ENCODE assay signal across 18 cellular contexts in the genomic region with DNA sequence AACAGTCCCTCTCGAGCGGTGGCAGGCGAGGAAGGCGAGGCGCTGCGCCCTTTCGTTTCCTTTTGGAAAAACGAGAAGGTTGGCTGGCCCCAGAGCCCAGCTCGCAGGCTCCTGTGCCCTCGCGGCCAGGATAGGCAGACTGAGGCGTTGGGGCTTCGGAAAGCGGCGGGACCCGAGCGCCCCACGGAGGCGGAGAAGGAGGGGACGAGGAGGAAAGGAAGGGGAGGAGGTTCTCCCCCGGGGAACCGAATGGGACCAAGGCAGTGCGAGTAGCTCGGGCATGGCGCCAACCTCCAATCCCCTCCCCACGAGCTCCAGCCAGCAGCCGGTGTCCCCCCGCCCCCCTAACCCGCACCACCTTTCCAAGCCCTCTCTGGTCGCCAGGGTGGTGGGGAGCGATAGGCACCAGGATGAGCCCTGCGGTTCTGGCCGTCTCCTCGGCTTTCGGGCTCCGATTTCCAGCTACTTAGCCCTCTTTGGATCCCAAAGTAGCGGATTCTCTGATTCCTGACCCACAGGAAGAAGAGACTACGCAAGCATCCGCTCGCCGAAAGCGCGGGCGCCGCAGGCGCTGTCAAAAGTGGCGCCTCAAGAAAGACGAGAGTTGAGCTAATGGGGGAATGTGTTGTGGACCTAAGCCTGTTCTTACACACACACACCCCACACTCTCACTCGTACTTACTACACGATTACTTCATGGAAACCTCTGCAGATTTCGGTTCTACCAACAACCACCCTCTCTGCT. TPM values are rescaled to one million over a fixed set of nuclear protein-coding genes. Genes with fewer than 3 reads are reported as not detected.
DNase-seq lines count a peak whose midpoint lies in the region; ATAC-seq and TF ChIP-seq lines count a peak whose summit lies in the region.
"Had no signal": no experiment of that assay in that cellular context is flagged by ENCODE, and none has a peak within 500 bp of the region (broad histone marks: within the 10 kb centered on the region; RNA-seq: fewer than 3 reads in every experiment).

No MANE protein-coding gene starts in this region.

- H3K9me3 Mint-ChIP-seq in activated naive CD8-positive, alpha-beta T cell treated with anti-CD3 and anti-CD28 coated beads, Interleukin-2, amount 10 ng/mL, durations not matched to agents 7 days and 5 days: peaks cover 2% of the 10 kb centered on the region
- no peaks in the 10 kb centered on the region for H3K9me3 Mint-ChIP-seq in activated naive CD8-positive, alpha-beta T cell treated with anti-CD3 and anti-CD28 coated beads, Interleukin-2, amount 50 U/mL, for 24 hours

- peaks cover 40% of the 10 kb centered on the region for H3K27me3 Mint-ChIP-seq in activated naive CD8-positive, alpha-beta T cell treated with anti-CD3 and anti-CD28 coated beads, Interleukin-2, amount 10 ng/mL, durations not matched to agents 7 days and 5 days
- H3K27me3 Mint-ChIP-seq in activated naive CD8-positive, alpha-beta T cell treated with anti-CD3 and anti-CD28 coated beads, Interleukin-2, amount 50 U/mL, for 24 hours: peaks cover 39% of the 10 kb centered on the region

- H3K36me3 ChIP-seq in stomach: no peaks in the 10 kb centered on the region

- peaks cover 0 to 14% (median 6%) of the 10 kb centered on the region in 4 donors for H3K4me1 ChIP-seq in stomach
- H3K4me1 ChIP-seq: Caco-2 had no signal

- peak overlapping the region; percentile 34 for H3K27ac Mint-ChIP-seq in activated naive CD8-positive, alpha-beta T cell treated with anti-CD3 and anti-CD28 coated beads, Interleukin-2, amount 10 ng/mL, durations not matched to agents 7 days and 5 days
- no peak overlapping the region for H3K27ac Mint-ChIP-seq in activated naive CD8-positive, alpha-beta T cell treated with anti-CD3 and anti-CD28 coated beads, Interleukin-2, amount 50 U/mL, for 24 hours

- no peak for TF ChIP-seq EP300 in stomach (IDR thresholded peaks at IDR 0.05)

- H3K27me3 ChIP-seq in stomach: peaks cover 14 to 85% (median 60%) of the 10 kb centered on the region in 3 donors

- H3K4me1 Mint-ChIP-seq in activated naive CD8-positive, alpha-beta T cell treated with anti-CD3 and anti-CD28 coated beads, Interleukin-2, amount 10 ng/mL, durations not matched to agents 7 days and 5 days: no peaks in the 10 kb centered on the region
- peaks cover 2% of the 10 kb centered on the region for H3K4me1 Mint-ChIP-seq in activated naive CD8-positive, alpha-beta T cell treated with anti-CD3 and anti-CD28 coated beads, Interleukin-2, amount 50 U/mL, for 24 hours

- H3K27ac ChIP-seq in stomach: no peak overlapping the region
- H3K27ac ChIP-seq: KMS-11 had no signal

- TF ChIP-seq POLR2A in stomach (IDR thresholded peaks at IDR 0.05): no peak

- in situ Hi-C loops in astrocyte of the spinal cord (cut with HindIII; ENCODE audit: low sequenced_read_pairs): no loop called here

- no peak for DNase-seq in activated naive CD8-positive, alpha-beta T cell treated with anti-CD3 and anti-CD28 coated beads, Interleukin-2, amount 10 ng/mL, durations not matched to agents 7 days and 5 days
- DNase-seq in activated naive CD8-positive, alpha-beta T cell treated with anti-CD3 and anti-CD28 coated beads, Interleukin-2, amount 50 U/mL, for 24 hours: no peak
- no peak for DNase-seq in astrocyte of the spinal cord (ENCODE audit: low read depth, low spot score)
- DNase-seq in iPS-NIHi7 (ENCODE audit: extremely low spot score): peak; percentile 25
- no peak for DNase-seq in stomach
- no peak for DNase-seq in foreskin melanocyte
- DNase-seq: activated gamma-delta T cell treated with Interleukin-2 at 50 U/mL for 16 hours; Caco-2; cerebellar nuclear complex; erythroblast; GOT3; NCI-H345; stimulated activated naive CD4-positive, alpha-beta T cell had no signal

- WGBS in stomach, 5 donors: 6 to 44% (median 13%) methylated on average over 15 to 51 of the region's 51 CpGs

- H3K9me3 ChIP-seq in stomach: peaks cover 0 to 31% (median 10%) of the 10 kb centered on the region in 4 donors
- H3K9me3 ChIP-seq: Caco-2 had no signal

- H3K4me3 Mint-ChIP-seq in activated naive CD8-positive, alpha-beta T cell treated with anti-CD3 and anti-CD28 coated beads, Interleukin-2, amount 10 ng/mL, durations not matched to agents 7 days and 5 days: no peak overlapping the region
- H3K4me3 Mint-ChIP-seq in activated naive CD8-positive, alpha-beta T cell treated with anti-CD3 and anti-CD28 coated beads, Interleukin-2, amount 50 U/mL, for 24 hours: no peak overlapping the region

- ATAC-seq in activated naive CD8-positive, alpha-beta T cell treated with anti-CD3 and anti-CD28 coated beads, Interleukin-2, amount 10 ng/mL, durations not matched to agents 7 days and 5 days (ENCODE audit: low read depth): no peak
- ATAC-seq in activated naive CD8-positive, alpha-beta T cell treated with anti-CD3 and anti-CD28 coated beads, Interleukin-2, amount 50 U/mL, for 24 hours: no peak
- ATAC-seq in HG02798 (IDR thresholded peaks at IDR 0.05; ENCODE audit: poor library complexity, unreplicated experiment): no peak
- ATAC-seq in GM21526 (IDR thresholded peaks at IDR 0.05; ENCODE audit: low FRiP score, unreplicated experiment): no peak

- intact Hi-C loops in stomach (cut with DNase I; ENCODE audit: low total_unique reads): no loop called here

- no peaks in the 10 kb centered on the region for H3K36me3 Mint-ChIP-seq in activated naive CD8-positive, alpha-beta T cell treated with anti-CD3 and anti-CD28 coated beads, Interleukin-2, amount 10 ng/mL, durations not matched to agents 7 days and 5 days
- no peaks in the 10 kb centered on the region for H3K36me3 Mint-ChIP-seq in activated naive CD8-positive, alpha-beta T cell treated with anti-CD3 and anti-CD28 coated beads, Interleukin-2, amount 50 U/mL, for 24 hours (ENCODE audit: low read depth)

- POLR2A ChIA-PET in activated naive CD8-positive, alpha-beta T cell treated with anti-CD3 and anti-CD28 coated beads, Interleukin-2, amount 10 ng/mL, durations not matched to agents 7 days and 5 days (lab: Charles Lee): no interaction called here

- H3K4me3 ChIP-seq in astrocyte of the spinal cord (ENCODE audit: low read depth, low read length) (peak overlapping the region; percentile 38), stomach (peak overlapping the region; percentile 9 to 26 (median 19))

- TF ChIP-seq CTCF in astrocyte of the spinal cord (IDR thresholded peaks at IDR 0.05; ENCODE audit: low read depth, low read length) (no peak), stomach (IDR thresholded peaks at IDR 0.05) (no peak)

RNA-seq across cellular contexts. Expression of gene ZIC3, which starts 15.2 kb away (rescaled TPM):
- not detected for total RNA-seq in activated naive CD8-positive, alpha-beta T cell treated with anti-CD3 and anti-CD28 coated beads, Interleukin-2, amount 10 ng/mL, durations not matched to agents 7 days and 5 days
- total RNA-seq in stomach: not detected
- not detected for polyA plus RNA-seq in stomach
- total RNA-seq: Caco-2, lower leg skin, skeletal muscle tissue had no signal
